ENCODE assay signal across 1 cellular context in genomic region chr1:225765982-225766674, GRCh38.
TF ChIP-seq lines count a peak whose summit lies in the region.

No MANE protein-coding gene starts in this region.

TF ChIP-seq in HepG2, 621 proteins besides CTCF, POLR2A, EP300 and RAD21 (continued from another document):
- no peak for TF ChIP-seq TSC22D2 (CRISPR knock-in tag; IDR thresholded peaks at IDR 0.05; ENCODE audit: borderline replicate concordance)
- no peak for TF ChIP-seq ZNF547 (CRISPR knock-in tag; IDR thresholded peaks at IDR 0.05)
- TF ChIP-seq MAZ (IDR thresholded peaks at IDR 0.05; ENCODE audit: borderline replicate concordance, low read depth, low read length), result no peak
- TF ChIP-seq MAZ (CRISPR knock-in tag; IDR thresholded peaks at IDR 0.05; ENCODE audit: low read depth), result no peak
- TF ChIP-seq, protein P1, sequence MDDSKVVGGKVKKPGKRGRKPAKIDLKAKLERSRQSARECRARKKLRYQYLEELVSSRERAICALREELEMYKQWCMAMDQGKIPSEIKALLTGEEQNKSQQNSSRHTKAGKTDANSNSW (CRISPR knock-in tag; IDR thresholded peaks at IDR 0.05; ENCODE audit: borderline replicate concordance), result no peak
- TF ChIP-seq ARNT (IDR thresholded peaks at IDR 0.05), result no peak
- TF ChIP-seq ZNF430 (CRISPR knock-in tag; IDR thresholded peaks at IDR 0.05), result no peak
- TF ChIP-seq, protein P2, sequence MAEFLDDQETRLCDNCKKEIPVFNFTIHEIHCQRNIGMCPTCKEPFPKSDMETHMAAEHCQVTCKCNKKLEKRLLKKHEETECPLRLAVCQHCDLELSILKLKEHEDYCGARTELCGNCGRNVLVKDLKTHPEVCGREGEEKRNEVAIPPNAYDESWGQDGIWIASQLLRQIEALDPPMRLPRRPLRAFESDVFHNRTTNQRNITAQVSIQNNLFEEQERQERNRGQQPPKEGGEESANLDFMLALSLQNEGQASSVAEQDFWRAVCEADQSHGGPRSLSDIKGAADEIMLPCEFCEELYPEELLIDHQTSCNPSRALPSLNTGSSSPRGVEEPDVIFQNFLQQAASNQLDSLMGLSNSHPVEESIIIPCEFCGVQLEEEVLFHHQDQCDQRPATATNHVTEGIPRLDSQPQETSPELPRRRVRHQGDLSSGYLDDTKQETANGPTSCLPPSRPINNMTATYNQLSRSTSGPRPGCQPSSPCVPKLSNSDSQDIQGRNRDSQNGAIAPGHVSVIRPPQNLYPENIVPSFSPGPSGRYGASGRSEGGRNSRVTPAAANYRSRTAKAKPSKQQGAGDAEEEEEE (CRISPR knock-in tag; IDR thresholded peaks at IDR 0.05; ENCODE audit: borderline replicate concordance), result no peak
